Comparison of ENCODE assay signal across 8 cellular contexts in genomic region chr6:46626228-46626909, GRCh38. TPM values are rescaled to one million over a fixed set of nuclear protein-coding genes. Genes with fewer than 3 reads are reported as not detected.
A peak's percentile ranks its signal among the peaks of the same experiment; 100 is the strongest.
DNase-seq lines count a peak whose midpoint lies in the region; ATAC-seq lines count a peak whose summit lies in the region.

No MANE protein-coding gene starts in this region.

- H3K9me3 Mint-ChIP-seq in T-cell: peaks cover 0 to 3% (median 0%) of the 10 kb centered on the region in 3 donors

- intact Hi-C loops in sciatic nerve (cut with DNase I): no loop called here

- DNase-seq in CD1c-positive myeloid dendritic cell (ENCODE audit: extremely low spot score) (peak; percentile 37), HT-29 (ENCODE audit: low spot score) (peak; percentile 55), SKM-1 treated with dmso at 0.1 percent for 144 hours (lab: John Stamatoyannopoulos, UW; ENCODE audit: unreplicated experiment) (peak; percentile 42), foreskin melanocyte (peak; percentile 18), sciatic nerve (ENCODE audit: low spot score) (no peak), T-cell (no peak)

- H3K36me3 Mint-ChIP-seq in T-cell: no peaks in the 10 kb centered on the region

- H3K4me3 Mint-ChIP-seq in T-cell: peak overlapping the region in 1 of 3 donors; percentile 37

- peaks cover 7 to 25% of the 10 kb centered on the region in 2 donors for H3K27me3 Mint-ChIP-seq in T-cell

- H3K27ac Mint-ChIP-seq in T-cell: no peak overlapping the region

- ATAC-seq in GM18861 (IDR thresholded peaks at IDR 0.05; ENCODE audit: unreplicated experiment): peak; percentile 85
- peak; percentile 83 for ATAC-seq in sciatic nerve
- no peak for ATAC-seq in T-cell (replicated peaks in 1 of 4)
- no peak for ATAC-seq in HG03139 (IDR thresholded peaks at IDR 0.05; ENCODE audit: unreplicated experiment)

- H3K4me1 Mint-ChIP-seq in T-cell: peaks cover 0 to 4% (median 3%) of the 10 kb centered on the region in 3 donors

- POLR2A ChIA-PET in T-cell (lab: Charles Lee): no interaction called here

- CTCF ChIA-PET in T-cell (lab: Charles Lee): no interaction called here

RNA-seq across cellular contexts. Expression of gene CYP39A1, which starts 26.2 kb away (rescaled TPM):
- 0.94 and 1.3 TPM in 2 replicates for total RNA-seq in HT-29 (2014; rRNA removed; shearing (Covaris generic))
- total RNA-seq in sciatic nerve (8.3 TPM), T-cell (not detected)

RNA-seq across cellular contexts. Expression of gene SLC25A27, which starts 26.4 kb away (rescaled TPM):
- total RNA-seq in HT-29 (2014; rRNA removed; shearing (Covaris generic)): 4.6 and 5.8 TPM in 2 replicates
- 49.0 TPM for total RNA-seq in sciatic nerve
- total RNA-seq in T-cell: 1 to 10 TPM in 2 of 5 donors, under 1 TPM in 3; 0.23 to 2.4 (median 0.85) TPM

Comparison
In these comparisons a context has a peak if more than half of its experiments do, and no peak if none do; other contexts are left out.
1. DNase-seq: peak in CD1c-positive myeloid dendritic cell (single experiment), HT-29 (single experiment), SKM-1 treated with dmso at 0.1 percent for 144 hours (single experiment) and foreskin melanocyte (single experiment); none in sciatic nerve (single experiment) and T-cell (0 of 34).
2. ATAC-seq: peak in GM18861 (single experiment) and sciatic nerve (single experiment); none in T-cell (0 of 4) and HG03139 (single experiment).